30 cellular contexts compared by ENCODE assay signal in genomic region chr11:88275636-88276035, GRCh38.
"Had no signal": no experiment of that assay in that cellular context is flagged by ENCODE, and none has a peak within 500 bp of the region (broad histone marks: within the 10 kb centered on the region; RNA-seq: fewer than 3 reads in every experiment).

No MANE protein-coding gene starts in this region.

- DNase-seq: dorsolateral prefrontal cortex; effector CD4-positive, alpha-beta T cell; foreskin melanocyte; glutamatergic neuron; heart right ventricle; hippocampal formation; islet precursor cell; mesenchymal stem cell; mucosa of descending colon; naive B cell; nephron progenitor cell; nucleus accumbens; stimulated activated CD4-positive, alpha-beta T cell treated with anti-CD3 and anti-CD28 coated beads, Interleukin-12 subunit alpha, Interleukin-12 subunit beta, amount 100 ng/mL, for 4 hours; stimulated activated CD4-positive, alpha-beta T cell treated with anti-CD3 and anti-CD28 coated beads, Interleukin-1b, Interleukin-23, amount 100 ng/mL, for 48 hours; stimulated activated CD4-positive, alpha-beta T cell treated with anti-CD3 and anti-CD28 coated beads, Interleukin-4, amount 100 ng/mL, for 1 hour; stimulated activated CD8-positive, alpha-beta memory T cell treated with anti-CD3 and anti-CD28 coated beads, Interleukin-4, amount 100 ng/mL, for 48 hours; stimulated activated naive CD4-positive, alpha-beta T cell; stimulated activated naive CD8-positive, alpha-beta T cell treated with anti-CD3 and anti-CD28 coated beads, Interleukin-15, amount 100 ng/mL, for 72 hours; transverse colon; upper lobe of right lung; uterus had no signal

- H3K27me3 ChIP-seq: dorsolateral prefrontal cortex, esophagus muscularis mucosa, heart right ventricle, right atrium auricular region, suprapubic skin, transverse colon, upper lobe of right lung, uterus had no signal

- H3K27ac ChIP-seq: dorsolateral prefrontal cortex, esophagus muscularis mucosa, heart right ventricle, prostate gland, right atrium auricular region, suprapubic skin, transverse colon, upper lobe of right lung, uterus had no signal

- H3K4me3 ChIP-seq: dorsolateral prefrontal cortex, esophagus muscularis mucosa, heart right ventricle, lung, mucosa of descending colon, prostate gland, right atrium auricular region, smooth muscle cell, suprapubic skin, transverse colon, upper lobe of right lung, uterus had no signal

- FAIRE-seq: colon had no signal

- H3K36me3 ChIP-seq: esophagus muscularis mucosa, heart right ventricle, prostate gland, right atrium auricular region, suprapubic skin, transverse colon, upper lobe of right lung, uterus had no signal

- H3K4me1 ChIP-seq: prostate gland, right atrium auricular region, transverse colon, upper lobe of right lung, uterus had no signal

- ATAC-seq: heart right ventricle; left lobe of liver; mucosa of descending colon; sciatic nerve; stimulated activated naive CD8-positive, alpha-beta T cell treated with anti-CD3 and anti-CD28 coated beads, Interleukin-15, amount 100 ng/mL, for 72 hours; upper lobe of right lung had no signal
